ENCODE assay signal across 1 cellular context in genomic region chr17:67243284-67243683, GRCh38.
TF ChIP-seq lines count a peak whose summit lies in the region.

No MANE protein-coding gene starts in this region.

TF ChIP-seq in GM23338, 12 proteins besides CTCF, POLR2A, EP300 and RAD21 (continued from another document):
- no peak for TF ChIP-seq ZNF462 (CRISPR knock-in tag; IDR thresholded peaks at IDR 0.05)
- no peak for TF ChIP-seq EZH2 (IDR thresholded peaks at IDR 0.05; ENCODE audit: low read depth, unreplicated experiment)
